Comparison of ENCODE assay signal across 14 cellular contexts in genomic region chr7:92625617-92626016, GRCh38. TPM values are rescaled to one million over a fixed set of nuclear protein-coding genes. Genes with fewer than 3 reads are reported as not detected.
A peak's percentile ranks its signal among the peaks of the same experiment; 100 is the strongest.
DNase-seq lines count a peak whose midpoint lies in the region; ATAC-seq, FAIRE-seq and TF ChIP-seq lines count a peak whose summit lies in the region.
"Had no signal": no experiment of that assay in that cellular context is flagged by ENCODE, and none has a peak within 500 bp of the region (broad histone marks: within the 10 kb centered on the region; RNA-seq: fewer than 3 reads in every experiment).

No MANE protein-coding gene starts in this region.

- TF ChIP-seq EP300 in A549 (IDR thresholded peaks at IDR 0.05), result no peak

- no peak overlapping the region for H3K4me3 Mint-ChIP-seq in T-cell

- peaks cover 39 to 61% (median 61%) of the 10 kb centered on the region in 3 donors for H3K4me1 Mint-ChIP-seq in T-cell

- CTCF ChIA-PET in A549 (lab: Yijun Ruan, JAX), result interaction anchor here (1.5 kb wide), 1 partner anchor 9 kb away, joined by 4 read pairs; no protein-coding TSS in a partner anchor
- CTCF ChIA-PET in T-cell (lab: Charles Lee), result no interaction called here

- POLR2A ChIA-PET in A549 (lab: Yijun Ruan, JAX) (no interaction called here), T-cell (lab: Charles Lee) (no interaction called here)

- peak overlapping the region; percentile 25; the same call in 2 of the 3 replicates for H3K4me2 ChIP-seq in A549

- peaks cover 45% of the 10 kb centered on the region for H3K36me3 Mint-ChIP-seq in T-cell

- H3K9me3 Mint-ChIP-seq in T-cell, result peaks cover 0 to 6% (median 2%) of the 10 kb centered on the region in 3 donors

- DNase-seq in A549 (ENCODE audit: low read depth in 1 of 2, low spot score in 1 of 2) (no peak), H54 (ENCODE audit: insufficient read length, low spot score) (no peak), T-cell (no peak), epithelial cell of prostate (ENCODE audit: low read depth, low spot score) (peak; percentile 40), cerebellum (ENCODE audit: low spot score) (no peak)
- DNase-seq in effector CD4-positive, alpha-beta T cell, result no peak
- DNase-seq: activated effector memory CD4-positive, alpha-beta T cell treated with anti-CD3 and anti-CD28 coated beads, Interleukin-2, amount 50 U/mL, for 16 hours; C1 segment of cervical spinal cord; KBM-7; kidney glomerular epithelial cell had no signal

- no peaks in the 10 kb centered on the region for H3K9me3 ChIP-seq in A549
- H3K9me3 ChIP-seq: neutrophil, vagina had no signal

- TF ChIP-seq CTCF in A549 (IDR thresholded peaks at IDR 0.05), result no peak

- no peak for TF ChIP-seq RAD21 in A549 (conservative IDR thresholded peaks at IDR 0.05 in 1 of 2, IDR thresholded peaks at IDR 0.05 in 1 of 2)

- H3K4me3 ChIP-seq in A549, result no peak overlapping the region
- H3K4me3 ChIP-seq: vagina had no signal

- no peak for TF ChIP-seq POLR2A in A549 (IDR thresholded peaks at IDR 0.05; ENCODE audit: low read length)
- TF ChIP-seq POLR2A in H54 (IDR thresholded peaks at IDR 0.05; ENCODE audit: low read depth, low read length), result no peak

- no peak for FAIRE-seq in A549 (lab: Jason Lieb, UNC)
- peak; percentile 82 for FAIRE-seq in H54 (lab: Jason Lieb, UNC)

- H3K27ac Mint-ChIP-seq in T-cell, result peak overlapping the region; percentile 69 to 87

- peaks cover 28% of the 10 kb centered on the region for H3K4me1 ChIP-seq in A549

- ATAC-seq in A549 (no peak), T-cell (replicated peaks in 1 of 4) (peak in 3 of 4 experiments; percentile 33 to 54 (median 49)), GM18867 (IDR thresholded peaks at IDR 0.05; ENCODE audit: unreplicated experiment) (no peak), HG02973 (IDR thresholded peaks at IDR 0.05; ENCODE audit: unreplicated experiment) (no peak)

- H3K27ac ChIP-seq in A549 (no peak overlapping the region), epithelial cell of prostate (peak overlapping the region; percentile 76)
- H3K27ac ChIP-seq: neutrophil, vagina had no signal

- no peaks in the 10 kb centered on the region for H3K27me3 Mint-ChIP-seq in T-cell

TF ChIP-seq in A549, 52 proteins besides CTCF, POLR2A, EP300 and RAD21:
- TF ChIP-seq FOSB (CRISPR knock-in tag; IDR thresholded peaks at IDR 0.05) (no peak), ZFP36 (IDR thresholded peaks at IDR 0.05; ENCODE audit: borderline replicate concordance, partially characterized antibody) (no peak), CHD2 (IDR thresholded peaks at IDR 0.05; ENCODE audit: low read length, partially characterized antibody) (no peak), HOXB13 (CRISPR knock-in tag; IDR thresholded peaks at IDR 0.05; ENCODE audit: low read depth) (no peak), PBX3 (IDR thresholded peaks at IDR 0.05) (no peak), POLR2AphosphoS2 (conservative IDR thresholded peaks at IDR 0.05; ENCODE audit: low read length) (no peak)

RNA-seq across cellular contexts. Expression of gene FAM133B, which starts 35.4 kb away (rescaled TPM):
- polyA plus RNA-seq in A549 (2011; rRNA removed) (18.3 and 33.6 TPM in 2 replicates), A549 (2017; fragmentation: RNase III; extraction: RNeasy Plus Mini Kit Qiagen cat#74134 plus additional on column Dnase treatment) (25.6 to 29.3 TPM (median 26.7 TPM) in 3 replicates)
- polyA plus RNA-seq in A549 (2012; cell fraction: cytosol; rRNA removed), result 6.2 and 7.9 TPM in 2 replicates
- polyA plus RNA-seq in A549 (2012; cell fraction: nucleus; rRNA removed), result 5.8 and 12.2 TPM in 2 replicates
- polyA minus RNA-seq in A549 (2011; rRNA and poly(A)+ RNA removed), result 12.2 and 13.2 TPM in 2 replicates
- total RNA-seq in T-cell (10 to 100 TPM; 30.1 to 66.6 (median 39.4) TPM), cerebellum (39.9 TPM)

Comparison
In these comparisons a context has a peak if more than half of its experiments do, and no peak if none do; other contexts are left out.
1. ATAC-seq: peak in T-cell (3 of 4); none in A549 (0 of 2), GM18867 (single experiment) and HG02973 (single experiment).